In the genomic region with DNA sequence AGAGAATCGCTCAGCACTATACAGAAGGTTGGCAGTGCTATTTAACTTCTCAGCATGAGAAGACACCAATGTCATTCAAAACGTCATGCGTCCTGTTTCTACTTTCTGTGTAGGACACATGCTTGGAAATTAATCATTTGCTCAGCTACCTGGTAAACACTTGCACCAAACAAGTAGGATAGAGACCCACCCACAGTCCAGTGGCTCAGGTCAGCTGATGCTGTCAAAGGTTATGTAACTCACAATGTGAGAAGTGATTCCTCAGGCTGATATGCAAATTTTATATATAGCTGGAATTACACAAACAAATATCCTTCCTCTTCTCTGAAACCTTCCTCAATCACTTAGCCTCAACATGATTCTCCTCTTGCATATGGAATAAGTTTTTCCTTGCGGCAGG, we compare ENCODE assay signal across 1 cellular context.
TF ChIP-seq lines count a peak whose summit lies in the region.

No MANE protein-coding gene starts in this region.

TF ChIP-seq in IMR-90, 13 proteins besides CTCF, POLR2A, EP300 and RAD21:
- TF ChIP-seq RCOR1 (IDR thresholded peaks at IDR 0.05; ENCODE audit: insufficient replicate concordance, low read length), result no peak
- no peak for TF ChIP-seq FOS (IDR thresholded peaks at IDR 0.05; ENCODE audit: low read depth, low read length)
- no peak for TF ChIP-seq NFE2L2 (IDR thresholded peaks at IDR 0.05; ENCODE audit: low read depth, low read length)
- TF ChIP-seq BHLHE40 (IDR thresholded peaks at IDR 0.05; ENCODE audit: low read depth, low read length), result no peak
- TF ChIP-seq MAZ (IDR thresholded peaks at IDR 0.05; ENCODE audit: borderline replicate concordance, low read depth, low read length), result no peak
- no peak for TF ChIP-seq RFX5 (IDR thresholded peaks at IDR 0.05; ENCODE audit: low read depth, low read length)
- TF ChIP-seq SMC3 (IDR thresholded peaks at IDR 0.05; ENCODE audit: low read depth, low read length), result no peak
- TF ChIP-seq CHD1 (IDR thresholded peaks at IDR 0.05; ENCODE audit: low read depth, low read length), result no peak
- no peak for TF ChIP-seq CEBPB (IDR thresholded peaks at IDR 0.05; ENCODE audit: low read depth, low read length)
- no peak for TF ChIP-seq MAFK (IDR thresholded peaks at IDR 0.05; ENCODE audit: low read depth, low read length)
- TF ChIP-seq MXI1 (IDR thresholded peaks at IDR 0.05; ENCODE audit: borderline replicate concordance, low read depth, low read length), result no peak
- TF ChIP-seq, protein P1, sequence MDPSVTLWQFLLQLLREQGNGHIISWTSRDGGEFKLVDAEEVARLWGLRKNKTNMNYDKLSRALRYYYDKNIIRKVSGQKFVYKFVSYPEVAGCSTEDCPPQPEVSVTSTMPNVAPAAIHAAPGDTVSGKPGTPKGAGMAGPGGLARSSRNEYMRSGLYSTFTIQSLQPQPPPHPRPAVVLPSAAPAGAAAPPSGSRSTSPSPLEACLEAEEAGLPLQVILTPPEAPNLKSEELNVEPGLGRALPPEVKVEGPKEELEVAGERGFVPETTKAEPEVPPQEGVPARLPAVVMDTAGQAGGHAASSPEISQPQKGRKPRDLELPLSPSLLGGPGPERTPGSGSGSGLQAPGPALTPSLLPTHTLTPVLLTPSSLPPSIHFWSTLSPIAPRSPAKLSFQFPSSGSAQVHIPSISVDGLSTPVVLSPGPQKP (IDR thresholded peaks at IDR 0.05; ENCODE audit: borderline replicate concordance, low read depth, low read length), result no peak
- TF ChIP-seq, protein P2, sequence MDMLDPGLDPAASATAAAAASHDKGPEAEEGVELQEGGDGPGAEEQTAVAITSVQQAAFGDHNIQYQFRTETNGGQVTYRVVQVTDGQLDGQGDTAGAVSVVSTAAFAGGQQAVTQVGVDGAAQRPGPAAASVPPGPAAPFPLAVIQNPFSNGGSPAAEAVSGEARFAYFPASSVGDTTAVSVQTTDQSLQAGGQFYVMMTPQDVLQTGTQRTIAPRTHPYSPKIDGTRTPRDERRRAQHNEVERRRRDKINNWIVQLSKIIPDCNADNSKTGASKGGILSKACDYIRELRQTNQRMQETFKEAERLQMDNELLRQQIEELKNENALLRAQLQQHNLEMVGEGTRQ (IDR thresholded peaks at IDR 0.05; ENCODE audit: low read depth, low read length), result no peak
